Comparison of ENCODE assay signal across 22 cellular contexts in the genomic region with DNA sequence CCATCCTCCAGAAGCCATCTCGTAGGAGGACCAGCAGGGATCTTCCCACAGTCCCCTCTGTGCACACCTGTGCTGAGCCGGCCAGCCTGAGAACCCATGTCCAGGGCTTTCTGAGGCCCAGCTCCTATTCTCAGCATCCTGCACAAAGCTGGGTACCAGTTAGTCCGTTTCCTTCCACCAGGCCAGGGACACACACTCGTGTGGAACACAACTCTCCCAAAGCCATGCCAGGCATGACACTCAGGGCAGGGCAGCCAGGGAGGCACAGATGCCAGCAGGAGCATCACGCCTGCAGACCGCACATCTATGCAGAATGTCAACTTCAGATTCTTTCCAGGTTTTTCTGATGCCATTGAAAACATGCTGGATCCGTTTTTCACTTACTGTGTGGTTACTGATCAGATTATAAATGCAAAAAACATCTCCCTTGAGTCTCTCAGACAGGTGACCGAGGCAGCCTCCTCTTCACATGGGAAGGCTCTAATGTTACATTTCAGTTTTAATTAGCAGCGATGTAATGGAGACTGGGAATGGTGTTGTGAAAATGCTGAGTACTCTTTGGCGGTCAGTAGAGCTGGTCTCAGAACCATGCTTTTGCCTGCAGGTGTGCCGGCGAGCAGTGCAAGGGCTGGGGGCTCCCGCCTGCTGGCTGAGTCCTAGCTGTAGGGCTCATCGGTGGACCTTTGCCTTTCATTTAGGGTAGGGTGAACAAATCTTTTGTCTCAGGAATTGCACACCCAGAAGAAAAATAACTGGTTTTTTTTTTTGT. TPM values are rescaled to one million over a fixed set of nuclear protein-coding genes. Genes with fewer than 3 reads are reported as not detected.
DNase-seq lines count a peak whose midpoint lies in the region; TF ChIP-seq lines count a peak whose summit lies in the region.
"Had no signal": no experiment of that assay in that cellular context is flagged by ENCODE, and none has a peak within 500 bp of the region (broad histone marks: within the 10 kb centered on the region; RNA-seq: fewer than 3 reads in every experiment).

No MANE protein-coding gene starts in this region.

- TF ChIP-seq CTCF in HFFc6 (IDR thresholded peaks at IDR 0.05) (no peak), sigmoid colon (IDR thresholded peaks at IDR 0.05) (no peak)

- peak overlapping the region; percentile 53 for H3K27ac Mint-ChIP-seq in HFFc6
- H3K27ac Mint-ChIP-seq: activated CD4-positive, alpha-beta memory T cell treated with anti-CD3 and anti-CD28 coated beads for 36 hours; effector memory CD8-positive, alpha-beta T cell had no signal

- intact Hi-C loops in sigmoid colon (cut with DNase I) = no loop called here

- H3K9me3 ChIP-seq in sigmoid colon = no peaks in the 10 kb centered on the region
- H3K9me3 ChIP-seq: pancreas had no signal

- no peak for TF ChIP-seq EP300 in sigmoid colon (IDR thresholded peaks at IDR 0.05)

- no peak overlapping the region for H3K4me3 ChIP-seq in sigmoid colon
- H3K4me3 ChIP-seq: pancreas, skin epidermis had no signal

- peaks cover 2% of the 10 kb centered on the region for H3K27me3 Mint-ChIP-seq in HFFc6 (ENCODE audit: insufficient read depth)
- H3K27me3 Mint-ChIP-seq: activated CD4-positive, alpha-beta memory T cell treated with anti-CD3 and anti-CD28 coated beads for 36 hours; effector memory CD8-positive, alpha-beta T cell had no signal

- H3K27me3 ChIP-seq in sigmoid colon = no peaks in the 10 kb centered on the region
- H3K27me3 ChIP-seq: pancreas had no signal

- H3K9me3 Mint-ChIP-seq in HFFc6 = no peaks in the 10 kb centered on the region
- H3K9me3 Mint-ChIP-seq: activated CD4-positive, alpha-beta memory T cell treated with anti-CD3 and anti-CD28 coated beads for 36 hours; effector memory CD8-positive, alpha-beta T cell had no signal

- 91% methylated on average over 14 of the region's 14 CpGs for WGBS in sigmoid colon, 2 donors

- H3K4me1 Mint-ChIP-seq in HFFc6 (ENCODE audit: low read depth) = peaks cover 58% of the 10 kb centered on the region

- TF ChIP-seq POLR2A in sigmoid colon (IDR thresholded peaks at IDR 0.05) = no peak

- CTCF ChIA-PET in HEK293T (lab: Yijun Ruan, JAX) = no interaction called here

- DNase-seq in COLO668 (lab: John Stamatoyannopoulos, UW; ENCODE audit: unreplicated experiment) = peak; percentile 37
- DNase-seq in HFFc6 = no peak
- DNase-seq in epithelial cell of prostate (ENCODE audit: low read depth, low spot score) = no peak
- DNase-seq in sigmoid colon = no peak
- DNase-seq in stimulated activated CD4-positive, alpha-beta T cell treated with anti-CD3 and anti-CD28 coated beads, Interleukin-2, amount 100 ng/mL, for 24 hours = no peak
- DNase-seq in 8988T = no peak
- no peak for DNase-seq in HEK293T (ENCODE audit: extremely low spot score)
- DNase-seq: activated CD4-positive, alpha-beta memory T cell treated with anti-CD3 and anti-CD28 coated beads for 36 hours; activated naive CD4-positive, alpha-beta T cell; activated T-cell treated with anti-CD3 and anti-CD28 coated beads, Interleukin-2, amount 50 U/mL, for 1 hour; effector memory CD8-positive, alpha-beta T cell; hippocampal formation; Karpas-422; mammary epithelial cell; NCI-H1048; NCI-H2081; NCI-H69; PC-3; stimulated activated CD4-positive, alpha-beta T cell treated with anti-CD3 and anti-CD28 coated beads, Interleukin-4, amount 100 ng/mL, for 24 hours; WERI-Rb-1 had no signal

- H3K36me3 ChIP-seq in sigmoid colon = no peaks in the 10 kb centered on the region
- H3K36me3 ChIP-seq: pancreas had no signal

- H3K36me3 Mint-ChIP-seq in HFFc6 (ENCODE audit: low read depth) = peaks cover 19% of the 10 kb centered on the region

- H3K27ac ChIP-seq in epithelial cell of prostate (peak overlapping the region; percentile 98), sigmoid colon (peak overlapping the region in 3 of 4 donors; percentile 79 to 92 (median 92))
- H3K27ac ChIP-seq: pancreas, WERI-Rb-1 had no signal

- peaks cover 0 to 87% (median 76%) of the 10 kb centered on the region in 4 donors for H3K4me1 ChIP-seq in sigmoid colon

- POLR2A ChIA-PET in HEK293T (lab: Yijun Ruan, JAX) = interaction anchor here (1.3 kb wide), 1 partner anchor 12 kb away, joined by 3 read pairs; no protein-coding TSS in a partner anchor

- H3K4me3 Mint-ChIP-seq in HFFc6 = no peak overlapping the region
- H3K4me3 Mint-ChIP-seq: activated CD4-positive, alpha-beta memory T cell treated with anti-CD3 and anti-CD28 coated beads for 36 hours; effector memory CD8-positive, alpha-beta T cell had no signal

TF ChIP-seq in HEK293T, 16 proteins besides CTCF, POLR2A, EP300 and RAD21:
- TF ChIP-seq TARDBP (IDR thresholded peaks at IDR 0.05) (no peak), ARNT (IDR thresholded peaks at IDR 0.05) (no peak), NFRKB (IDR thresholded peaks at IDR 0.05) (no peak), LEF1 (IDR thresholded peaks at IDR 0.05; ENCODE audit: borderline replicate concordance) (no peak), HDGF (IDR thresholded peaks at IDR 0.05; ENCODE audit: borderline replicate concordance) (no peak), FOXM1 (IDR thresholded peaks at IDR 0.05; ENCODE audit: borderline replicate concordance) (no peak), ZNF384 (IDR thresholded peaks at IDR 0.05) (no peak), BHLHE40 (IDR thresholded peaks at IDR 0.05; ENCODE audit: borderline replicate concordance) (no peak)
- TF ChIP-seq, protein P1, sequence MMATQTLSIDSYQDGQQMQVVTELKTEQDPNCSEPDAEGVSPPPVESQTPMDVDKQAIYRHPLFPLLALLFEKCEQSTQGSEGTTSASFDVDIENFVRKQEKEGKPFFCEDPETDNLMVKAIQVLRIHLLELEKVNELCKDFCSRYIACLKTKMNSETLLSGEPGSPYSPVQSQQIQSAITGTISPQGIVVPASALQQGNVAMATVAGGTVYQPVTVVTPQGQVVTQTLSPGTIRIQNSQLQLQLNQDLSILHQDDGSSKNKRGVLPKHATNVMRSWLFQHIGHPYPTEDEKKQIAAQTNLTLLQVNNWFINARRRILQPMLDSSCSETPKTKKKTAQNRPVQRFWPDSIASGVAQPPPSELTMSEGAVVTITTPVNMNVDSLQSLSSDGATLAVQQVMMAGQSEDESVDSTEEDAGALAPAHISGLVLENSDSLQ (IDR thresholded peaks at IDR 0.05) = no peak
TF ChIP-seq in HEK293T: peak in this region for 0.

RNA-seq across cellular contexts. Expression of a gene that starts 3.3 kb away (rescaled TPM):
- 10 to 100 TPM; 51.0 to 69.8 (median 61.2) TPM for total RNA-seq in HFFc6 (2021; fragmentation: NEBNext Ultra II Directional; extraction: Animal tissue kit (Norgen Biotek cat#: 25700))
- 100 to 1,000 TPM; 108 to 130 (median 119) TPM for total RNA-seq in sigmoid colon
- polyA plus RNA-seq in sigmoid colon = 10 to 100 TPM; 23.4 to 71.0 (median 30.1) TPM

RNA-seq across cellular contexts. Expression of a gene that starts 47.4 kb away (rescaled TPM):
- total RNA-seq in HFFc6 (2021; fragmentation: NEBNext Ultra II Directional; extraction: Animal tissue kit (Norgen Biotek cat#: 25700)) = 10 to 100 TPM; 21.3 to 26.3 (median 25.5) TPM
- total RNA-seq in sigmoid colon = 10 to 100 TPM; 20.3 to 32.4 (median 25.4) TPM
- 10 to 100 TPM; 25.8 to 51.4 (median 31.2) TPM for polyA plus RNA-seq in sigmoid colon
